In the genomic region with DNA sequence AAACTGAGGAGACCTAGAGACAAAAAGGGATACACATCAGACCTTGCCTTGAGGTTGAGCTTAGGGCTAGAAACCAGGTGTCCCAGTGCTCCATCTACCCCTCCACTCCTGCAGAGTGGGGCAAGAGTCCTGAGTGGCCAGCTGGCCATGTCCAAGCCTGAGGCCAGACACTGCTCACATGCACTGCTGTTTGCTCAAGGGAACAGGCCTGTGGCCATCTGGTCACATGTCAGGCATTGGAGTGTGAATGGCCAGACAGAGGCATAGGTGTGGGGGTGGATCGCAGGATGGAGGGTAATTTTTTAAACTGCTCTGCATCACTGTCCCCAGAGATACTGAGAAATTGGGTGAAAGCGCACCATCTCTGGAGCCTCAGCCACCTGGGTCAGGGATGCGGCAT, we compare ENCODE assay signal across 23 cellular contexts. TPM values are rescaled to one million over a fixed set of nuclear protein-coding genes. Genes with fewer than 3 reads are reported as not detected.
A peak's percentile ranks its signal among the peaks of the same experiment; 100 is the strongest.
DNase-seq lines count a peak whose midpoint lies in the region; ATAC-seq, FAIRE-seq and TF ChIP-seq lines count a peak whose summit lies in the region.
"Had no signal": no experiment of that assay in that cellular context is flagged by ENCODE, and none has a peak within 500 bp of the region (broad histone marks: within the 10 kb centered on the region; RNA-seq: fewer than 3 reads in every experiment).

No MANE protein-coding gene starts in this region.

- ATAC-seq in gastrocnemius medialis (peak in 1 of 2 donors; percentile 20), GM18861 (IDR thresholded peaks at IDR 0.05; ENCODE audit: unreplicated experiment) (no peak), sciatic nerve (no peak)
- ATAC-seq: A549, GM12878 had no signal

- H3K4me2 ChIP-seq in H1 (ENCODE audit: insufficient read depth in 1 of 2, low read depth in 2 of 2, low read length in 2 of 2): no peak overlapping the region
- H3K4me2 ChIP-seq: A549; BLaER1 treated with 17β-estradiol and CSF1 and Interleukin-3, amounts not matched to agents 10 nM and 100 nM had no signal

- no peak overlapping the region for H2BK120ac ChIP-seq in H1 (replicated peaks; ENCODE audit: low read depth, low read length)

- H3K27me3 ChIP-seq in H1 (replicated peaks in 1 of 4; ENCODE audit: control insufficient read depth in 3 of 4, extremely low read depth in 1 of 4, insufficient read depth in 3 of 4, low read length in 3 of 4) (no peaks in the 10 kb centered on the region; a peak in 1 of 7 replicates), gastrocnemius medialis (no peaks in the 10 kb centered on the region)
- H3K27me3 ChIP-seq: BE2C; BLaER1 treated with 17β-estradiol and CSF1 and Interleukin-3, amounts not matched to agents 10 nM and 100 nM had no signal

- POLR2A ChIA-PET in H1 (lab: Charles Lee; ENCODE audit: partially characterized antibody): no interaction called here

- no peak overlapping the region for H4K5ac ChIP-seq in H1 (ENCODE audit: insufficient read length, low read depth, low read length)

- no peaks in the 10 kb centered on the region for H3K36me3 ChIP-seq in H1 (ENCODE audit: control insufficient read depth in 2 of 4, insufficient read depth in 4 of 4, low read length in 3 of 4)
- no peaks in the 10 kb centered on the region for H3K36me3 ChIP-seq in gastrocnemius medialis
- H3K36me3 ChIP-seq: BE2C; BLaER1 treated with 17β-estradiol and CSF1 and Interleukin-3, amounts not matched to agents 10 nM and 100 nM had no signal

- H4K20me1 ChIP-seq in H1 (replicated peaks in 1 of 2; ENCODE audit: control insufficient read depth in 1 of 2, insufficient read depth in 2 of 2, low read length in 2 of 2): no peaks in the 10 kb centered on the region
- H4K20me1 ChIP-seq: BLaER1 treated with 17β-estradiol and CSF1 and Interleukin-3, amounts not matched to agents 10 nM and 100 nM had no signal

- H2BK5ac ChIP-seq in H1 (ENCODE audit: low read depth, low read length): no peak overlapping the region

- H3K27ac ChIP-seq in H1 (ENCODE audit: low read depth, low read length) (no peak overlapping the region), gastrocnemius medialis (peak overlapping the region in 1 of 4 donors; percentile 11)
- H3K27ac ChIP-seq: A549; BLaER1 treated with 17β-estradiol and CSF1 and Interleukin-3, amounts not matched to agents 10 nM and 100 nM had no signal

- H3K56ac ChIP-seq in H1 (replicated peaks; ENCODE audit: insufficient read length, low read depth, low read length): no peak overlapping the region

- intact Hi-C loops in gastrocnemius medialis (cut with DNase I; ENCODE audit: low total_unique reads) (no loop called here), sciatic nerve (cut with DNase I) (no loop called here)

- H2AK5ac ChIP-seq in H1 (ENCODE audit: low read depth, low read length): 0 out of 2 replicates have a peak overlapping the region, but pooled peaks have one; percentile 11

- no peak for TF ChIP-seq POLR2A in H1 (IDR thresholded peaks at IDR 0.05; ENCODE audit: control extremely low read depth in 1 of 2, low read depth in 2 of 2, low read length in 2 of 2)
- TF ChIP-seq POLR2A in gastrocnemius medialis (IDR thresholded peaks at IDR 0.05): no peak

- no peak overlapping the region for H2BK12ac ChIP-seq in H1 (ENCODE audit: low read depth, low read length)

- no peak for TF ChIP-seq RAD21 in H1 (IDR thresholded peaks at IDR 0.05 in 1 of 2, conservative IDR thresholded peaks at IDR 0.05 in 1 of 2; ENCODE audit: low read depth in 2 of 2, low read length in 2 of 2)

- DNase-seq in HTR-8/SVneo (ENCODE audit: insufficient read length, low spot score) (no peak), H1 (ENCODE audit: low read depth in 1 of 2, low spot score in 2 of 2) (no peak), gastrocnemius medialis (peak; percentile 32 to 60), mucosa of gallbladder (ENCODE audit: low spot score) (no peak), sciatic nerve (ENCODE audit: low spot score) (no peak)
- DNase-seq: 8988T; ACHN; AML-193; BE2C; CD4-positive, alpha-beta T cell; CD8-positive, alpha-beta memory T cell; DMS 273 treated with DMSO at 0.1 percent for 48 hours; DMS79; EL; GDM1; GOT3; H7; HCEC 1CT had no signal

- H3K9me3 ChIP-seq in H1 (ENCODE audit: insufficient read depth in 2 of 2, low read depth in 1 of 2, low read length in 1 of 2): no peaks in the 10 kb centered on the region
- no peaks in the 10 kb centered on the region for H3K9me3 ChIP-seq in gastrocnemius medialis
- H3K9me3 ChIP-seq: A549; BE2C; BLaER1 treated with 17β-estradiol and CSF1 and Interleukin-3, amounts not matched to agents 10 nM and 100 nM had no signal

- H2BK15ac ChIP-seq in H1 (ENCODE audit: low read length): no peak overlapping the region

- TF ChIP-seq EP300 in H1 (IDR thresholded peaks at IDR 0.05; ENCODE audit: borderline replicate concordance in 1 of 2, low read depth in 2 of 2, low read length in 2 of 2): no peak

- H3K18ac ChIP-seq in H1 (ENCODE audit: extremely low read depth, low read length): no peak overlapping the region

- H2AFZ ChIP-seq in H1 (ENCODE audit: low read length): no peak overlapping the region

- no peaks in the 10 kb centered on the region for H3K79me1 ChIP-seq in H1 (ENCODE audit: low read depth, low read length)

- H3K14ac ChIP-seq in H1 (ENCODE audit: insufficient read length): no peak overlapping the region

- no peaks in the 10 kb centered on the region for H3K23me2 ChIP-seq in H1 (ENCODE audit: low read depth, low read length)

- no peak overlapping the region; a peak in 1 of 7 replicates for H3K9ac ChIP-seq in H1 (replicated peaks in 1 of 4; ENCODE audit: extremely low read depth in 1 of 4, low read depth in 3 of 4, low read length in 3 of 4)
- H3K9ac ChIP-seq: BLaER1 treated with 17β-estradiol and CSF1 and Interleukin-3, amounts not matched to agents 10 nM and 100 nM had no signal

- no peak for TF ChIP-seq CTCF in H1 (IDR thresholded peaks at IDR 0.05; ENCODE audit: control extremely low read depth in 1 of 3, insufficient read depth in 1 of 3, low read depth in 1 of 3, low read length in 3 of 3)
- TF ChIP-seq CTCF in gastrocnemius medialis (IDR thresholded peaks at IDR 0.05 in 4 of 5, conservative IDR thresholded peaks at IDR 0.05 in 1 of 5): no peak

- in situ Hi-C loops in gastrocnemius medialis (cut with MboI; ENCODE audit: low sequenced_read_pairs in 4 of 4): no loop called here

- 93% methylated on average over 3 of the region's 3 CpGs; no CpG with 5 or more reads in 1 of the 2 experiments for WGBS in H1 (ENCODE audit: extremely low coverage in 1 of 2, insufficient coverage in 1 of 2, insufficient read length in 1 of 2, insufficient replicate concordance in 2 of 2, low coverage in 1 of 2, low lambda C conversion rate in 2 of 2, missing lambda C conversion rate in 1 of 2), 2 experiments

- H3K4me1 ChIP-seq in H1 (replicated peaks in 1 of 4; ENCODE audit: control insufficient read depth in 3 of 4, insufficient read depth in 4 of 4, low read length in 3 of 4) (no peaks in the 10 kb centered on the region), gastrocnemius medialis (peaks cover 14 to 25% of the 10 kb centered on the region in 2 donors)
- H3K4me1 ChIP-seq: A549, BE2C had no signal

- H2BK20ac ChIP-seq in H1 (ENCODE audit: low read length): no peak overlapping the region

- CTCF ChIA-PET in H1 (lab: Charles Lee; ENCODE audit: partially characterized antibody): interaction anchor here (0.6 kb wide), 1 partner anchor 139 kb away, joined by 3 read pairs; no protein-coding TSS in a partner anchor

- H3K23ac ChIP-seq in H1 (ENCODE audit: insufficient read length): no peak overlapping the region

- peak; percentile 4 for FAIRE-seq in HTR-8/SVneo (lab: Jason Lieb, UNC)
- FAIRE-seq in H1 (lab: Jason Lieb, UNC): no peak
- FAIRE-seq: A549, D721Med, GM12878 had no signal

- H3K79me2 ChIP-seq in H1 (ENCODE audit: control insufficient read depth in 1 of 2, insufficient read depth in 2 of 2, low read length in 2 of 2): no peaks in the 10 kb centered on the region

- no peak overlapping the region for H3K4me3 ChIP-seq in H1 (ENCODE audit: extremely low read depth in 1 of 4, insufficient read depth in 2 of 4, low read depth in 3 of 4, low read length in 4 of 4)
- no peak overlapping the region for H3K4me3 ChIP-seq in gastrocnemius medialis
- H3K4me3 ChIP-seq: A549; BLaER1 treated with 17β-estradiol and CSF1 and Interleukin-3, amounts not matched to agents 10 nM and 100 nM; GM12878 had no signal

- no peak overlapping the region for H4K91ac ChIP-seq in H1 (replicated peaks; ENCODE audit: insufficient read length, low read length)

- H4K8ac ChIP-seq in H1 (ENCODE audit: extremely low read depth, insufficient read depth, low read length): no peak overlapping the region

- no peak overlapping the region for H3K4ac ChIP-seq in H1 (replicated peaks; ENCODE audit: insufficient read length, low read depth, low read length)

TF ChIP-seq in H1, 55 proteins besides CTCF, POLR2A, EP300 and RAD21:
- TF ChIP-seq, protein P1, sequence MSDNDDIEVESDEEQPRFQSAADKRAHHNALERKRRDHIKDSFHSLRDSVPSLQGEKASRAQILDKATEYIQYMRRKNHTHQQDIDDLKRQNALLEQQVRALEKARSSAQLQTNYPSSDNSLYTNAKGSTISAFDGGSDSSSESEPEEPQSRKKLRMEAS (IDR thresholded peaks at IDR 0.05): no peak
- TF ChIP-seq SIX5 (IDR thresholded peaks at IDR 0.05; ENCODE audit: low read depth, low read length): no peak
- TF ChIP-seq ATF3 (IDR thresholded peaks at IDR 0.05; ENCODE audit: insufficient read depth, low read depth, low read length): no peak
- no peak for TF ChIP-seq SRF (IDR thresholded peaks at IDR 0.05; ENCODE audit: low read depth, low read length)
- no peak for TF ChIP-seq RBBP5 (IDR thresholded peaks at IDR 0.05; ENCODE audit: borderline replicate concordance, low read depth, low read length)

RNA-seq across cellular contexts. Expression of gene MAFB, which starts 30.5 kb away (rescaled TPM):
- 1.6 and 1.8 TPM in 2 replicates for total RNA-seq in H1 (2021; fragmentation: NEBNext Ultra II Directional; extraction: Animal tissue kit (Norgen Biotek cat#: 25700))
- 0.83 and 1.1 TPM in 2 replicates for polyA plus RNA-seq in H1 (2011; rRNA removed)
- 0.54 TPM for polyA plus RNA-seq in H1 (2011; cell fraction: cytosol; rRNA removed)
- polyA plus RNA-seq in H1 (2011; cell fraction: nucleus; rRNA removed): 1.4 TPM
- polyA plus RNA-seq in H1 (2012, experiment 1 of 2): 0.77 to 1.4 TPM (median 1.2 TPM) in 4 replicates
- polyA plus RNA-seq in H1 (2012, experiment 2 of 2): 1.6 TPM
- polyA plus RNA-seq in H1 (2013, experiment 1 of 2): 1.7 TPM
- 1.4 TPM for polyA plus RNA-seq in H1 (2013, experiment 2 of 2)
- polyA minus RNA-seq in H1 (2011; rRNA and poly(A)+ RNA removed): 0.66 and 0.76 TPM in 2 replicates
- polyA minus RNA-seq in H1 (2011; cell fraction: cytosol; rRNA and poly(A)+ RNA removed): 1.4 TPM
- 4.2 TPM for polyA minus RNA-seq in H1 (2011; cell fraction: nucleus; rRNA and poly(A)+ RNA removed)
- total RNA-seq in gastrocnemius medialis: 10 to 100 TPM; 15.4 to 24.9 (median 18.6) TPM
- total RNA-seq in mucosa of gallbladder: 22.5 TPM
- 38.6 TPM for total RNA-seq in sciatic nerve
- total RNA-seq: GM12878 had no signal
- polyA plus RNA-seq: CD8-positive, alpha-beta memory T cell had no signal

Comparison
In these comparisons a context has a peak if more than half of its experiments do, and no peak if none do; other contexts are left out.
1. DNase-seq: peak in gastrocnemius medialis (2 of 2); none in HTR-8/SVneo (single experiment), H1 (0 of 2), mucosa of gallbladder (single experiment) and sciatic nerve (single experiment).